ENCODE assay signal across 2 cellular contexts in the genomic region with DNA sequence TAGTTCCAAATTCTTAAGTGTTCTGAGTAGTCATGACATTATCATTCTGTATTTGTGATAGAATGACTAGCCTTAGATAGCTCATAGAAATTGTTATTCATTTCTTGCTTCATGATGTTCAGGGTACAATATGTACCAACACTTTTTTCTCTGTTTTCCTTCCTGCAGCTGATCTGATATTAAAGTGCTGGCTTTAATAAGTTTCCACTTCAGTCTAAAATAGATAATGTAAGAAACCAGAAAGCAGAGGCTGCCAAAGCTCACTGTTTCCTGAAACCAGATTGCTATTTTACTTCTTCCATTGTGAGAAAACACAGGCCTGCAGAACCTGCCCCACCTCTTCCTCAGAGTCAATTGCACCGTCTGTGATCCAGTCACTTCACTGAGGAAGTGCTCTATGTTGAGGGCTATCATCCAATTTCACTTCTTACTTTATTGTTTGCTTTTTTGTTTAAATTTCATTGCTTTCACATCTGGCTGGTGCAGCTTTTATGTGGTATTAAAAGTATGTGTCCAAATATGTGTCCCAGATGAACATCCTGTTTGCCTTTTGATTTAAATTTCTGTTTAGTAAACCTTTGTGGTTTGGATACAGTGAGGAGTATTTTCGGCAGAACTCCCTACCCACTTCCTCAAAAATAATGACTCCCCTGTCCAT.
TF ChIP-seq lines count a peak whose summit lies in the region.

No MANE protein-coding gene starts in this region.

TF ChIP-seq in liver, 16 proteins besides CTCF, POLR2A, EP300 and RAD21 (continued from another document):
- TF ChIP-seq, protein P1, sequence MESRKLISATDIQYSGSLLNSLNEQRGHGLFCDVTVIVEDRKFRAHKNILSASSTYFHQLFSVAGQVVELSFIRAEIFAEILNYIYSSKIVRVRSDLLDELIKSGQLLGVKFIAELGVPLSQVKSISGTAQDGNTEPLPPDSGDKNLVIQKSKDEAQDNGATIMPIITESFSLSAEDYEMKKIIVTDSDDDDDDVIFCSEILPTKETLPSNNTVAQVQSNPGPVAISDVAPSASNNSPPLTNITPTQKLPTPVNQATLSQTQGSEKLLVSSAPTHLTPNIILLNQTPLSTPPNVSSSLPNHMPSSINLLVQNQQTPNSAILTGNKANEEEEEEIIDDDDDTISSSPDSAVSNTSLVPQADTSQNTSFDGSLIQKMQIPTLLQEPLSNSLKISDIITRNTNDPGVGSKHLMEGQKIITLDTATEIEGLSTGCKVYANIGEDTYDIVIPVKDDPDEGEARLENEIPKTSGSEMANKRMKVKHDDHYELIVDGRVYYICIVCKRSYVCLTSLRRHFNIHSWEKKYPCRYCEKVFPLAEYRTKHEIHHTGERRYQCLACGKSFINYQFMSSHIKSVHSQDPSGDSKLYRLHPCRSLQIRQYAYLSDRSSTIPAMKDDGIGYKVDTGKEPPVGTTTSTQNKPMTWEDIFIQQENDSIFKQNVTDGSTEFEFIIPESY (IDR thresholded peaks at IDR 0.05) = no peak
- TF ChIP-seq EGR1 (IDR thresholded peaks at IDR 0.05; ENCODE audit: low read depth in 2 of 2) = no peak
- TF ChIP-seq JUND (IDR thresholded peaks at IDR 0.05) = no peak
- peak in 1 of 2 donors; percentile 20 for TF ChIP-seq RXRA (IDR thresholded peaks at IDR 0.05)
- no peak for TF ChIP-seq TAF1 (conservative IDR thresholded peaks at IDR 0.05)
- TF ChIP-seq, protein P2, sequence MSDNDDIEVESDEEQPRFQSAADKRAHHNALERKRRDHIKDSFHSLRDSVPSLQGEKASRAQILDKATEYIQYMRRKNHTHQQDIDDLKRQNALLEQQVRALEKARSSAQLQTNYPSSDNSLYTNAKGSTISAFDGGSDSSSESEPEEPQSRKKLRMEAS (IDR thresholded peaks at IDR 0.05) = peak; percentile 21

TF ChIP-seq in HepG2, 621 proteins besides CTCF, POLR2A, EP300 and RAD21 (continued from another document):
- TF ChIP-seq FOXK1 (CRISPR knock-in tag; IDR thresholded peaks at IDR 0.05; ENCODE audit: borderline replicate concordance, low read depth) (no peak), SMC3 (IDR thresholded peaks at IDR 0.05; ENCODE audit: low read length) (no peak), PITX1 (CRISPR knock-in tag; IDR thresholded peaks at IDR 0.05) (no peak), ZNF556 (CRISPR knock-in tag; IDR thresholded peaks at IDR 0.05; ENCODE audit: borderline replicate concordance) (no peak), ZBTB39 (CRISPR knock-in tag; IDR thresholded peaks at IDR 0.05) (no peak), ZNF75D (CRISPR knock-in tag; IDR thresholded peaks at IDR 0.05; ENCODE audit: borderline replicate concordance) (no peak), ZNF770 (CRISPR knock-in tag; IDR thresholded peaks at IDR 0.05) (no peak), FIP1L1 (IDR thresholded peaks at IDR 0.05; ENCODE audit: borderline replicate concordance, insufficient read depth, low read depth, low read length) (no peak), CENPT (CRISPR knock-in tag; IDR thresholded peaks at IDR 0.05; ENCODE audit: low read depth) (no peak), FUBP1 (CRISPR knock-in tag; IDR thresholded peaks at IDR 0.05; ENCODE audit: borderline replicate concordance) (no peak)
- TF ChIP-seq, protein P3, sequence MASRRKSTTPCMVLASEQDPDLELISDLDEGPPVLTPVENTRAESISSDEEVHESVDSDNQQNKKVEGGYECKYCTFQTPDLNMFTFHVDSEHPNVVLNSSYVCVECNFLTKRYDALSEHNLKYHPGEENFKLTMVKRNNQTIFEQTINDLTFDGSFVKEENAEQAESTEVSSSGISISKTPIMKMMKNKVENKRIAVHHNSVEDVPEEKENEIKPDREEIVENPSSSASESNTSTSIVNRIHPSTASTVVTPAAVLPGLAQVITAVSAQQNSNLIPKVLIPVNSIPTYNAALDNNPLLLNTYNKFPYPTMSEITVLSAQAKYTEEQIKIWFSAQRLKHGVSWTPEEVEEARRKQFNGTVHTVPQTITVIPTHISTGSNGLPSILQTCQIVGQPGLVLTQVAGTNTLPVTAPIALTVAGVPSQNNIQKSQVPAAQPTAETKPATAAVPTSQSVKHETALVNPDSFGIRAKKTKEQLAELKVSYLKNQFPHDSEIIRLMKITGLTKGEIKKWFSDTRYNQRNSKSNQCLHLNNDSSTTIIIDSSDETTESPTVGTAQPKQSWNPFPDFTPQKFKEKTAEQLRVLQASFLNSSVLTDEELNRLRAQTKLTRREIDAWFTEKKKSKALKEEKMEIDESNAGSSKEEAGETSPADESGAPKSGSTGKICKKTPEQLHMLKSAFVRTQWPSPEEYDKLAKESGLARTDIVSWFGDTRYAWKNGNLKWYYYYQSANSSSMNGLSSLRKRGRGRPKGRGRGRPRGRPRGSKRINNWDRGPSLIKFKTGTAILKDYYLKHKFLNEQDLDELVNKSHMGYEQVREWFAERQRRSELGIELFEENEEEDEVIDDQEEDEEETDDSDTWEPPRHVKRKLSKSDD (CRISPR knock-in tag; IDR thresholded peaks at IDR 0.05; ENCODE audit: low read depth) = no peak
- TF ChIP-seq, protein P4, sequence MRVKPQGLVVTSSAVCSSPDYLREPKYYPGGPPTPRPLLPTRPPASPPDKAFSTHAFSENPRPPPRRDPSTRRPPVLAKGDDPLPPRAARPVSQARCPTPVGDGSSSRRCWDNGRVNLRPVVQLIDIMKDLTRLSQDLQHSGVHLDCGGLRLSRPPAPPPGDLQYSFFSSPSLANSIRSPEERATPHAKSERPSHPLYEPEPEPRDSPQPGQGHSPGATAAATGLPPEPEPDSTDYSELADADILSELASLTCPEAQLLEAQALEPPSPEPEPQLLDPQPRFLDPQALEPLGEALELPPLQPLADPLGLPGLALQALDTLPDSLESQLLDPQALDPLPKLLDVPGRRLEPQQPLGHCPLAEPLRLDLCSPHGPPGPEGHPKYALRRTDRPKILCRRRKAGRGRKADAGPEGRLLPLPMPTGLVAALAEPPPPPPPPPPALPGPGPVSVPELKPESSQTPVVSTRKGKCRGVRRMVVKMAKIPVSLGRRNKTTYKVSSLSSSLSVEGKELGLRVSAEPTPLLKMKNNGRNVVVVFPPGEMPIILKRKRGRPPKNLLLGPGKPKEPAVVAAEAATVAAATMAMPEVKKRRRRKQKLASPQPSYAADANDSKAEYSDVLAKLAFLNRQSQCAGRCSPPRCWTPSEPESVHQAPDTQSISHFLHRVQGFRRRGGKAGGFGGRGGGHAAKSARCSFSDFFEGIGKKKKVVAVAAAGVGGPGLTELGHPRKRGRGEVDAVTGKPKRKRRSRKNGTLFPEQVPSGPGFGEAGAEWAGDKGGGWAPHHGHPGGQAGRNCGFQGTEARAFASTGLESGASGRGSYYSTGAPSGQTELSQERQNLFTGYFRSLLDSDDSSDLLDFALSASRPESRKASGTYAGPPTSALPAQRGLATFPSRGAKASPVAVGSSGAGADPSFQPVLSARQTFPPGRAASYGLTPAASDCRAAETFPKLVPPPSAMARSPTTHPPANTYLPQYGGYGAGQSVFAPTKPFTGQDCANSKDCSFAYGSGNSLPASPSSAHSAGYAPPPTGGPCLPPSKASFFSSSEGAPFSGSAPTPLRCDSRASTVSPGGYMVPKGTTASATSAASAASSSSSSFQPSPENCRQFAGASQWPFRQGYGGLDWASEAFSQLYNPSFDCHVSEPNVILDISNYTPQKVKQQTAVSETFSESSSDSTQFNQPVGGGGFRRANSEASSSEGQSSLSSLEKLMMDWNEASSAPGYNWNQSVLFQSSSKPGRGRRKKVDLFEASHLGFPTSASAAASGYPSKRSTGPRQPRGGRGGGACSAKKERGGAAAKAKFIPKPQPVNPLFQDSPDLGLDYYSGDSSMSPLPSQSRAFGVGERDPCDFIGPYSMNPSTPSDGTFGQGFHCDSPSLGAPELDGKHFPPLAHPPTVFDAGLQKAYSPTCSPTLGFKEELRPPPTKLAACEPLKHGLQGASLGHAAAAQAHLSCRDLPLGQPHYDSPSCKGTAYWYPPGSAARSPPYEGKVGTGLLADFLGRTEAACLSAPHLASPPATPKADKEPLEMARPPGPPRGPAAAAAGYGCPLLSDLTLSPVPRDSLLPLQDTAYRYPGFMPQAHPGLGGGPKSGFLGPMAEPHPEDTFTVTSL (CRISPR knock-in tag; IDR thresholded peaks at IDR 0.05; ENCODE audit: borderline replicate concordance) = no peak
- TF ChIP-seq, protein P5, sequence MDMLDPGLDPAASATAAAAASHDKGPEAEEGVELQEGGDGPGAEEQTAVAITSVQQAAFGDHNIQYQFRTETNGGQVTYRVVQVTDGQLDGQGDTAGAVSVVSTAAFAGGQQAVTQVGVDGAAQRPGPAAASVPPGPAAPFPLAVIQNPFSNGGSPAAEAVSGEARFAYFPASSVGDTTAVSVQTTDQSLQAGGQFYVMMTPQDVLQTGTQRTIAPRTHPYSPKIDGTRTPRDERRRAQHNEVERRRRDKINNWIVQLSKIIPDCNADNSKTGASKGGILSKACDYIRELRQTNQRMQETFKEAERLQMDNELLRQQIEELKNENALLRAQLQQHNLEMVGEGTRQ (IDR thresholded peaks at IDR 0.05; ENCODE audit: low read depth, low read length) = no peak
- TF ChIP-seq, protein P5 (CRISPR knock-in tag; IDR thresholded peaks at IDR 0.05; ENCODE audit: borderline replicate concordance) = no peak
